ENCODE assay signal across 1 cellular context in genomic region chr5:141155540-141156374, GRCh38.
TF ChIP-seq lines count a peak whose summit lies in the region.

No MANE protein-coding gene starts in this region.

TF ChIP-seq in HepG2, 621 proteins besides CTCF, POLR2A, EP300 and RAD21:
- TF ChIP-seq ZBTB7A (CRISPR knock-in tag; IDR thresholded peaks at IDR 0.05) (no peak), ZNF280D (CRISPR knock-in tag; IDR thresholded peaks at IDR 0.05) (no peak), JARID2 (CRISPR knock-in tag; IDR thresholded peaks at IDR 0.05; ENCODE audit: insufficient replicate concordance) (no peak), ZNF569 (CRISPR knock-in tag; IDR thresholded peaks at IDR 0.05; ENCODE audit: borderline replicate concordance) (no peak), MLXIP (CRISPR knock-in tag; IDR thresholded peaks at IDR 0.05; ENCODE audit: borderline replicate concordance) (no peak), ZFY (CRISPR knock-in tag; IDR thresholded peaks at IDR 0.05) (no peak), SMAD1 (CRISPR knock-in tag; IDR thresholded peaks at IDR 0.05; ENCODE audit: borderline replicate concordance, low read depth) (no peak), TBP (CRISPR knock-in tag; IDR thresholded peaks at IDR 0.05) (no peak), FLYWCH1 (CRISPR knock-in tag; IDR thresholded peaks at IDR 0.05) (no peak), ZNF138 (CRISPR knock-in tag; IDR thresholded peaks at IDR 0.05; ENCODE audit: low read depth) (no peak), ZNF121 (CRISPR knock-in tag; IDR thresholded peaks at IDR 0.05) (no peak), ELK4 (CRISPR knock-in tag; IDR thresholded peaks at IDR 0.05; ENCODE audit: borderline replicate concordance) (no peak), DZIP1 (CRISPR knock-in tag; IDR thresholded peaks at IDR 0.05) (no peak), ZNF33A (CRISPR knock-in tag; IDR thresholded peaks at IDR 0.05; ENCODE audit: borderline replicate concordance) (no peak), KLF13 (CRISPR knock-in tag; IDR thresholded peaks at IDR 0.05) (no peak), SNRNP70 (IDR thresholded peaks at IDR 0.05; ENCODE audit: low read depth, low read length) (no peak), MBNL3 (CRISPR knock-in tag; conservative IDR thresholded peaks at IDR 0.05) (no peak)
